ENCODE assay signal across 1 cellular context in genomic region chr3:123628996-123629746, GRCh38.
TF ChIP-seq lines count a peak whose summit lies in the region.

No MANE protein-coding gene starts in this region.

TF ChIP-seq in K562, 482 proteins besides CTCF, POLR2A, EP300 and RAD21 (continued from another document):
- TF ChIP-seq CBFA2T2 (conservative IDR thresholded peaks at IDR 0.05) = peak; percentile 16; the same call in 1 of the 2 replicates
